ENCODE assay signal across 18 cellular contexts in the genomic region with DNA sequence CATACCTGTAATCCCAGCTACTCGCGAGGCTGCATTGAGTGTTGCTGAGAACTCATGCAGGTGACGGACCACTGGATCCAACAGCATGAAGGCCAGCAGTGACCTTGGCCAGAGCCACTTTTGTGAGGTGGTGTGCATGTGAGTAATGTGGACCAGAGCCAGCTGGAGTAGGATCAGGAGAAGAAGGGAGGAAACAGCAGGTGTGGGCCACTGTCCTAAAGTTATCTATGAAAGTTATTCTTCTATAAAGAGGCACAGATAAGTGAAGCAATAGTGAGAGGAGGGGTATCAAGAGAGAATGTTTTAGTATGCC. TPM values are rescaled to one million over a fixed set of nuclear protein-coding genes. Genes with fewer than 3 reads are reported as not detected.
DNase-seq lines count a peak whose midpoint lies in the region; ATAC-seq and TF ChIP-seq lines count a peak whose summit lies in the region.
"Had no signal": no experiment of that assay in that cellular context is flagged by ENCODE, and none has a peak within 500 bp of the region (broad histone marks: within the 10 kb centered on the region; RNA-seq: fewer than 3 reads in every experiment).

No MANE protein-coding gene starts in this region.

- H3K27ac ChIP-seq in MM.1S (ENCODE audit: low read length) (no peak overlapping the region), neuronal stem cell (replicated peaks; ENCODE audit: low read length) (no peak overlapping the region)
- H3K27ac ChIP-seq in CD8-positive, alpha-beta memory T cell (ENCODE audit: low read depth, low read length) = no peak overlapping the region
- H3K27ac ChIP-seq: RWPE1 had no signal

- CTCF ChIA-PET in CD8-positive, alpha-beta memory T cell (lab: Charles Lee) = interaction anchor here (1.2 to 2.3 kb wide), 4 partner anchors 29 to 131 kb away, joined by 3 to 18 read pairs (median 6); no protein-coding TSS in a partner anchor
- CTCF ChIA-PET in activated CD4-positive, alpha-beta T cell treated with anti-CD3 and anti-CD28 coated beads for 36 hours (lab: Charles Lee) = no interaction called here

- intact Hi-C loops in activated CD4-positive, alpha-beta T cell treated with anti-CD3 and anti-CD28 coated beads for 36 hours (cut with DNase I, micrococcal nuclease) = no loop called here

- no peak overlapping the region for H3K27ac Mint-ChIP-seq in central memory CD8-positive, alpha-beta T cell (ENCODE audit: low read depth)
- peak overlapping the region in 2 of 8 donors; percentile 30 to 86 for H3K27ac Mint-ChIP-seq in CD8-positive, alpha-beta memory T cell
- H3K27ac Mint-ChIP-seq in activated CD4-positive, alpha-beta T cell treated with anti-CD3 and anti-CD28 coated beads for 36 hours = no peak overlapping the region
- H3K27ac Mint-ChIP-seq: CD4-positive, CD25-positive, alpha-beta regulatory T cell had no signal

- peaks cover 21% of the 10 kb centered on the region for H3K4me1 Mint-ChIP-seq in central memory CD8-positive, alpha-beta T cell
- H3K4me1 Mint-ChIP-seq in CD8-positive, alpha-beta memory T cell = peaks cover 30 to 34% (median 30%) of the 10 kb centered on the region in 3 donors
- peaks cover 13% of the 10 kb centered on the region for H3K4me1 Mint-ChIP-seq in activated CD4-positive, alpha-beta T cell treated with anti-CD3 and anti-CD28 coated beads for 36 hours

- H3K4ac ChIP-seq in neuronal stem cell (ENCODE audit: low read length) = no peak overlapping the region

- H2AFZ ChIP-seq in MM.1S (ENCODE audit: low read length) (no peak overlapping the region), neuronal stem cell (ENCODE audit: low read length) (no peak overlapping the region)

- H3K23ac ChIP-seq in neuronal stem cell (ENCODE audit: low read depth, low read length, poor library complexity) = peak overlapping the region; percentile 16

- no peak overlapping the region for H2AK5ac ChIP-seq in neuronal stem cell (ENCODE audit: low read depth, low read length)

- no CpG with 5 or more reads among the region's 3 CpGs for WGBS in neuronal stem cell (ENCODE audit: extremely low coverage in 2 of 2, insufficient read length in 2 of 2, insufficient replicate concordance in 1 of 2), 2 donors

- DNase-seq in MM.1S (peak; percentile 2), NCI-H2029 treated with DMSO at 0.1 percent for 48 hours (lab: John Stamatoyannopoulos, UW) (peak; percentile 14), neuronal stem cell (ENCODE audit: low spot score) (no peak)
- DNase-seq in central memory CD8-positive, alpha-beta T cell (ENCODE audit: low spot score in 2 of 2) = no peak
- DNase-seq in CD8-positive, alpha-beta memory T cell = no peak
- no peak for DNase-seq in stimulated activated naive CD4-positive, alpha-beta T cell treated with Interleukin-2 at 50 U/mL for 16 hours (lab: John Stamatoyannopoulos, UW)
- DNase-seq in activated CD4-positive, alpha-beta T cell treated with anti-CD3 and anti-CD28 coated beads for 36 hours = no peak
- DNase-seq: Calu3; CD4-positive, CD25-positive, alpha-beta regulatory T cell; DMS53; IMR-90; Karpas-422; NCI-H1105; NCI-H1694; NCI-H446; NCI-H69; PC-3 had no signal

- POLR2A ChIA-PET in CD8-positive, alpha-beta memory T cell (lab: Charles Lee) = interaction anchor here (0.9 to 1.5 kb wide), 2 partner anchors 32 to 1006 kb away, joined by 6 to 11 read pairs; no protein-coding TSS in a partner anchor
- POLR2A ChIA-PET in activated CD4-positive, alpha-beta T cell treated with anti-CD3 and anti-CD28 coated beads for 36 hours (lab: Charles Lee) = no interaction called here

- H3K9me3 ChIP-seq in MM.1S (replicated peaks; ENCODE audit: insufficient read depth, low read length) (no peaks in the 10 kb centered on the region), neuronal stem cell (replicated peaks in 1 of 2; ENCODE audit: control insufficient read depth in 2 of 2, insufficient read depth in 1 of 2, low read depth in 1 of 2, low read length in 2 of 2) (peaks cover 0 to 6% of the 10 kb centered on the region in 2 donors)
- H3K9me3 ChIP-seq in CD8-positive, alpha-beta memory T cell (ENCODE audit: low read length) = no peaks in the 10 kb centered on the region

- H3K4me2 ChIP-seq in MM.1S (ENCODE audit: low read depth, low read length) = no peak overlapping the region
- H3K4me2 ChIP-seq in neuronal stem cell (ENCODE audit: insufficient read depth, low read length, poor library complexity, severe bottlenecking) = no peak overlapping the region

- H3K36me3 ChIP-seq in MM.1S (replicated peaks; ENCODE audit: insufficient read depth, low read length) = no peaks in the 10 kb centered on the region
- H3K36me3 ChIP-seq in neuronal stem cell (replicated peaks in 1 of 2; ENCODE audit: control insufficient read depth in 2 of 2, insufficient read depth in 2 of 2, low read length in 2 of 2) = peaks cover 0 to 4% of the 10 kb centered on the region in 2 donors
- no peaks in the 10 kb centered on the region for H3K36me3 ChIP-seq in CD8-positive, alpha-beta memory T cell (ENCODE audit: insufficient read depth, low read length)

- no peak overlapping the region for H2BK15ac ChIP-seq in neuronal stem cell (ENCODE audit: low read length)

- H3K27me3 ChIP-seq in MM.1S (replicated peaks; ENCODE audit: insufficient read depth, low read length) (no peaks in the 10 kb centered on the region), neuronal stem cell (ENCODE audit: control insufficient read depth in 3 of 3, insufficient read depth in 3 of 3, low read depth in 1 of 3, low read length in 3 of 3) (peaks cover 0 to 3% (median 0%) of the 10 kb centered on the region in 3 experiments)
- H3K27me3 ChIP-seq in CD8-positive, alpha-beta memory T cell (ENCODE audit: insufficient read depth, low read length, poor library complexity, severe bottlenecking) = no peaks in the 10 kb centered on the region

- H3K79me2 ChIP-seq in MM.1S (ENCODE audit: low read length) = no peaks in the 10 kb centered on the region

- H2BK5ac ChIP-seq in neuronal stem cell (ENCODE audit: low read length) = no peak overlapping the region

- H4K8ac ChIP-seq in neuronal stem cell (ENCODE audit: low read depth, low read length) = peak overlapping the region; percentile 53

- no peak overlapping the region for H3K14ac ChIP-seq in neuronal stem cell (ENCODE audit: low read length)

- no peaks in the 10 kb centered on the region for H3K9me3 Mint-ChIP-seq in central memory CD8-positive, alpha-beta T cell
- no peaks in the 10 kb centered on the region for H3K9me3 Mint-ChIP-seq in CD8-positive, alpha-beta memory T cell
- H3K9me3 Mint-ChIP-seq in activated CD4-positive, alpha-beta T cell treated with anti-CD3 and anti-CD28 coated beads for 36 hours (ENCODE audit: low read depth) = no peaks in the 10 kb centered on the region

- H3K4me3 Mint-ChIP-seq in central memory CD8-positive, alpha-beta T cell = peak overlapping the region; percentile 15
- H3K4me3 Mint-ChIP-seq in CD8-positive, alpha-beta memory T cell = peak overlapping the region in 3 of 7 donors; percentile 29 to 48 (median 35)
- no peak overlapping the region for H3K4me3 Mint-ChIP-seq in activated CD4-positive, alpha-beta T cell treated with anti-CD3 and anti-CD28 coated beads for 36 hours

- no peaks in the 10 kb centered on the region for H3K4me1 ChIP-seq in MM.1S (ENCODE audit: low read length)
- peaks cover 0 to 10% of the 10 kb centered on the region in 2 donors for H3K4me1 ChIP-seq in neuronal stem cell (ENCODE audit: control insufficient read depth in 2 of 2, insufficient read depth in 1 of 2, low read depth in 1 of 2, low read length in 2 of 2)
- peaks cover 4% of the 10 kb centered on the region for H3K4me1 ChIP-seq in CD8-positive, alpha-beta memory T cell (ENCODE audit: insufficient read depth, low read length)

- H2BK120ac ChIP-seq in neuronal stem cell (ENCODE audit: low read depth, low read length) = no peak overlapping the region

- H3F3A ChIP-seq in MM.1S (ENCODE audit: insufficient read depth, low read length) = no peaks in the 10 kb centered on the region

- H3K4me3 ChIP-seq in MM.1S (ENCODE audit: low read length) (no peak overlapping the region), neuronal stem cell (ENCODE audit: low read length in 2 of 2) (peak overlapping the region in 1 of 2 donors; percentile 64)
- no peak overlapping the region for H3K4me3 ChIP-seq in CD8-positive, alpha-beta memory T cell (ENCODE audit: low read length)

- H3K36me3 Mint-ChIP-seq in central memory CD8-positive, alpha-beta T cell (ENCODE audit: insufficient read depth) = no peaks in the 10 kb centered on the region
- H3K36me3 Mint-ChIP-seq in CD8-positive, alpha-beta memory T cell = peaks cover 2 to 5% (median 3%) of the 10 kb centered on the region in 3 donors
- no peaks in the 10 kb centered on the region for H3K36me3 Mint-ChIP-seq in activated CD4-positive, alpha-beta T cell treated with anti-CD3 and anti-CD28 coated beads for 36 hours (ENCODE audit: low read depth)

- H2BK12ac ChIP-seq in neuronal stem cell (ENCODE audit: low read length) = no peak overlapping the region

- no peak overlapping the region for H3K18ac ChIP-seq in neuronal stem cell (ENCODE audit: low read length)

- peaks cover 4% of the 10 kb centered on the region for H3K79me1 ChIP-seq in neuronal stem cell (ENCODE audit: low read depth, low read length)

- no peaks in the 10 kb centered on the region for H4K20me1 ChIP-seq in MM.1S (ENCODE audit: insufficient read depth, low read length)

- no peak for TF ChIP-seq CTCF in MM.1S (IDR thresholded peaks at IDR 0.05; ENCODE audit: low read length)

- H4K91ac ChIP-seq in neuronal stem cell (ENCODE audit: low read depth, low read length, poor library complexity) = no peak overlapping the region

- H3K9ac ChIP-seq in MM.1S (ENCODE audit: low read length) (no peak overlapping the region), neuronal stem cell (ENCODE audit: low read depth, low read length, poor library complexity) (no peak overlapping the region)

- no peaks in the 10 kb centered on the region for H3K27me3 Mint-ChIP-seq in central memory CD8-positive, alpha-beta T cell
- H3K27me3 Mint-ChIP-seq in CD8-positive, alpha-beta memory T cell = no peaks in the 10 kb centered on the region
- H3K27me3 Mint-ChIP-seq in activated CD4-positive, alpha-beta T cell treated with anti-CD3 and anti-CD28 coated beads for 36 hours = no peaks in the 10 kb centered on the region

- ATAC-seq in central memory CD8-positive, alpha-beta T cell (replicated peaks; ENCODE audit: extremely low read depth, poor library complexity, severe bottlenecking) = no peak
- ATAC-seq in activated CD4-positive, alpha-beta T cell treated with anti-CD3 and anti-CD28 coated beads for 36 hours = no peak
- ATAC-seq: PC-3 had no signal

- no peaks in the 10 kb centered on the region for H3K9me2 ChIP-seq in MM.1S (replicated peaks; ENCODE audit: insufficient read depth, low read length)

RNA-seq across cellular contexts. Expression of a gene that starts 47.8 kb away (rescaled TPM):
- polyA plus RNA-seq in neuronal stem cell (2013, experiment 1 of 2) = 2.7 TPM
- polyA plus RNA-seq in neuronal stem cell (2013, experiment 2 of 2) = 2.6 TPM
- not detected for total RNA-seq in CD8-positive, alpha-beta memory T cell
- 0.43 TPM for polyA plus RNA-seq in CD8-positive, alpha-beta memory T cell
- total RNA-seq in activated CD4-positive, alpha-beta T cell treated with anti-CD3 and anti-CD28 coated beads for 36 hours = 1 to 10 TPM in 1 of 2 experiments, under 1 TPM in 1; 0.96 to 1.2 TPM
- total RNA-seq: Calu3, IMR-90 had no signal

Comparison
In these comparisons a context has a peak if more than half of its experiments do, and no peak if none do; other contexts are left out.
1. DNase-seq: peak in MM.1S (single experiment) and NCI-H2029 treated with DMSO at 0.1 percent for 48 hours (single experiment); none in central memory CD8-positive, alpha-beta T cell (0 of 2), neuronal stem cell (single experiment), CD8-positive, alpha-beta memory T cell (0 of 5), stimulated activated naive CD4-positive, alpha-beta T cell treated with Interleukin-2 at 50 U/mL for 16 hours (single experiment) and activated CD4-positive, alpha-beta T cell treated with anti-CD3 and anti-CD28 coated beads for 36 hours (single experiment).